Comparison of ENCODE assay signal across 26 cellular contexts in genomic region chrX:14660970-14661369, GRCh38.
"Had no signal": no experiment of that assay in that cellular context is flagged by ENCODE, and none has a peak within 500 bp of the region (broad histone marks: within the 10 kb centered on the region; RNA-seq: fewer than 3 reads in every experiment).

No MANE protein-coding gene starts in this region.

- ATAC-seq: activated CD4-positive, alpha-beta T cell treated with anti-CD3 and anti-CD28 coated beads for 36 hours; activated CD4-positive, CD25-positive, alpha-beta regulatory T cell treated with anti-CD3 and anti-CD28 coated beads, Interleukin-2, amount 50 U/mL, for 24 hours; activated CD8-positive, alpha-beta T cell treated with anti-CD3 and anti-CD28 coated beads, Interleukin-2, amount 10 ng/mL, durations not matched to agents 7 days and 5 days; body of pancreas; Panc1; WTC11 had no signal

- DNase-seq: activated CD4-positive, alpha-beta T cell treated with anti-CD3 and anti-CD28 coated beads for 36 hours; activated CD4-positive, alpha-beta T cell treated with anti-CD3 and anti-CD28 coated beads, Interleukin-2, amount 10 ng/mL, durations not matched to agents 7 days and 5 days; activated CD4-positive, alpha-beta T cell treated with anti-CD3 and anti-CD28 coated beads, Interleukin-2, amount 50 U/mL, for 48 hours; activated CD8-positive, alpha-beta T cell treated with anti-CD3 and anti-CD28 coated beads, Interleukin-2, amount 10 ng/mL, durations not matched to agents 7 days and 5 days; activated gamma-delta T cell; activated naive CD4-positive, alpha-beta T cell treated with Interleukin-2 at 50 U/mL for 16 hours; activated naive CD8-positive, alpha-beta T cell treated with anti-CD3 and anti-CD28 coated beads, Interleukin-2, amount 10 ng/mL, durations not matched to agents 7 days and 5 days; activated T-cell treated with anti-CD3 and anti-CD28 coated beads, Interleukin-2, amount 50 U/mL, for 24 hours; amygdala; body of pancreas; NCI-H1105; NCI-H1417 treated with DMSO at 0.1 percent for 48 hours; NCI-H187 treated with DMSO at 0.1 percent for 48 hours; NCI-H2081; NCI-H2171 treated with DMSO at 0.1 percent for 48 hours; NCI-H2227 treated with DMSO at 0.1 percent for 48 hours; NCI-H446 treated with DMSO at 0.1 percent for 48 hours; NCI-H524; SHP77; SJCRH30 had no signal

- H3K36me3 ChIP-seq: breast epithelium, SJCRH30 had no signal

- H3K27ac ChIP-seq: body of pancreas, breast epithelium, SJCRH30, SK-N-MC had no signal

- H3K4me3 ChIP-seq: body of pancreas, breast epithelium, SJCRH30, SK-N-MC had no signal

- FAIRE-seq: TTC549 had no signal

- H3K4me1 ChIP-seq: body of pancreas, breast epithelium, SJCRH30 had no signal

- H3K27me3 ChIP-seq: body of pancreas, breast epithelium, SJCRH30 had no signal

- H3K9me3 ChIP-seq: body of pancreas, breast epithelium, SJCRH30 had no signal
